In genomic region chr21:42669069-42669468, GRCh38 we compare ENCODE assay signal across 1 cellular context.
TF ChIP-seq lines count a peak whose summit lies in the region.

No MANE protein-coding gene starts in this region.

TF ChIP-seq in HepG2, 621 proteins besides CTCF, POLR2A, EP300 and RAD21:
- no peak for TF ChIP-seq ZNF430 (CRISPR knock-in tag; IDR thresholded peaks at IDR 0.05)
- TF ChIP-seq XRCC5 (optimal IDR thresholded peaks at IDR 0.05; ENCODE audit: low read length) = peak; percentile 43
- TF ChIP-seq KDM2A (CRISPR knock-in tag; IDR thresholded peaks at IDR 0.05; ENCODE audit: borderline replicate concordance, low read depth) = 0 out of 2 replicates have a peak, but pooled peaks have one; percentile 20
- no peak for TF ChIP-seq ZMAT3 (CRISPR knock-in tag; conservative IDR thresholded peaks at IDR 0.05)
- TF ChIP-seq NONO (IDR thresholded peaks at IDR 0.05) = no peak
- no peak for TF ChIP-seq NONO (CRISPR knock-in tag; conservative IDR thresholded peaks at IDR 0.05)
- no peak for TF ChIP-seq LCORL (IDR thresholded peaks at IDR 0.05)
- 0 out of 2 replicates have a peak, but pooled peaks have one; percentile 51 for TF ChIP-seq LCORL (CRISPR knock-in tag; IDR thresholded peaks at IDR 0.05)
- peak; percentile 27; the same call in 1 of the 2 replicates for TF ChIP-seq ZNF687 (CRISPR knock-in tag; IDR thresholded peaks at IDR 0.05)
- TF ChIP-seq SMC3 (IDR thresholded peaks at IDR 0.05; ENCODE audit: low read length) = peak; percentile 27; the same call in 1 of the 2 replicates
- TF ChIP-seq, protein P1, sequence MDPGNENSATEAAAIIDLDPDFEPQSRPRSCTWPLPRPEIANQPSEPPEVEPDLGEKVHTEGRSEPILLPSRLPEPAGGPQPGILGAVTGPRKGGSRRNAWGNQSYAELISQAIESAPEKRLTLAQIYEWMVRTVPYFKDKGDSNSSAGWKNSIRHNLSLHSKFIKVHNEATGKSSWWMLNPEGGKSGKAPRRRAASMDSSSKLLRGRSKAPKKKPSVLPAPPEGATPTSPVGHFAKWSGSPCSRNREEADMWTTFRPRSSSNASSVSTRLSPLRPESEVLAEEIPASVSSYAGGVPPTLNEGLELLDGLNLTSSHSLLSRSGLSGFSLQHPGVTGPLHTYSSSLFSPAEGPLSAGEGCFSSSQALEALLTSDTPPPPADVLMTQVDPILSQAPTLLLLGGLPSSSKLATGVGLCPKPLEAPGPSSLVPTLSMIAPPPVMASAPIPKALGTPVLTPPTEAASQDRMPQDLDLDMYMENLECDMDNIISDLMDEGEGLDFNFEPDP (CRISPR knock-in tag; conservative IDR thresholded peaks at IDR 0.05) = no peak
- TF ChIP-seq HIVEP1 (CRISPR knock-in tag; IDR thresholded peaks at IDR 0.05) = no peak
- TF ChIP-seq, protein P2, sequence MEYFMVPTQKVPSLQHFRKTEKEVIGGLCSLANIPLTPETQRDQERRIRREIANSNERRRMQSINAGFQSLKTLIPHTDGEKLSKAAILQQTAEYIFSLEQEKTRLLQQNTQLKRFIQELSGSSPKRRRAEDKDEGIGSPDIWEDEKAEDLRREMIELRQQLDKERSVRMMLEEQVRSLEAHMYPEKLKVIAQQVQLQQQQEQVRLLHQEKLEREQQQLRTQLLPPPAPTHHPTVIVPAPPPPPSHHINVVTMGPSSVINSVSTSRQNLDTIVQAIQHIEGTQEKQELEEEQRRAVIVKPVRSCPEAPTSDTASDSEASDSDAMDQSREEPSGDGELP (IDR thresholded peaks at IDR 0.05; ENCODE audit: borderline replicate concordance, low read depth) = no peak
- no peak for TF ChIP-seq ZBTB46 (CRISPR knock-in tag; IDR thresholded peaks at IDR 0.05; ENCODE audit: borderline replicate concordance)
- peak; percentile 50 for TF ChIP-seq STAG1 (CRISPR knock-in tag; IDR thresholded peaks at IDR 0.05)
TF ChIP-seq in HepG2: peak in this region for 6.
